Comparison of ENCODE assay signal across 34 cellular contexts in genomic region chr2:19373352-19373751, GRCh38. TPM values are rescaled to one million over a fixed set of nuclear protein-coding genes. Genes with fewer than 3 reads are reported as not detected.
"Had no signal": no experiment of that assay in that cellular context is flagged by ENCODE, and none has a peak within 500 bp of the region (broad histone marks: within the 10 kb centered on the region; RNA-seq: fewer than 3 reads in every experiment).

No MANE protein-coding gene starts in this region.

- H3K9me3 Mint-ChIP-seq: activated naive CD4-positive, alpha-beta T cell treated with anti-CD3 and anti-CD28 coated beads, Interleukin-2, amount 50 U/mL, for 24 hours; activated naive CD8-positive, alpha-beta T cell treated with anti-CD3 and anti-CD28 coated beads for 36 hours; activated naive CD8-positive, alpha-beta T cell treated with anti-CD3 and anti-CD28 coated beads, Interleukin-2, amount 50 U/mL, for 24 hours; activated T-helper 1 cell treated with anti-CD3 and anti-CD28 coated beads, Interleukin-12 subunit alpha, Interleukin-12 subunit beta, Interleukin-2, Interleukin-4 antibody, amounts not matched to agents 30 ng/mL and 10 ng/mL and 1 ng/mL, durations not matched to agents 14 hours and 24 hours and 36 hours; activated T-helper 2 cell treated with anti-CD3 and anti-CD28 coated beads, Interferon-gamma antibody, Interleukin-2, Interleukin-4, amounts not matched to agents 10 μg/mL and 5 μg/mL and 100 μg/mL, durations not matched to agents 14 hours and 24 hours and 36 hours; effector memory CD8-positive, alpha-beta T cell had no signal

- FAIRE-seq: colon had no signal

- H3K36me3 Mint-ChIP-seq: activated CD4-positive, alpha-beta memory T cell treated with anti-CD3 and anti-CD28 coated beads for 36 hours; activated CD8-positive, alpha-beta memory T cell treated with anti-CD3 and anti-CD28 coated beads, Interleukin-2, amount 10 ng/mL, durations not matched to agents 7 days and 5 days; activated naive CD4-positive, alpha-beta T cell treated with anti-CD3 and anti-CD28 coated beads, Interleukin-2, amount 50 U/mL, for 24 hours; activated naive CD8-positive, alpha-beta T cell treated with anti-CD3 and anti-CD28 coated beads for 36 hours had no signal

- H3K4me3 ChIP-seq: adrenal gland, body of pancreas, esophagus squamous epithelium, gastroesophageal sphincter, heart right ventricle had no signal

- H3K9me3 ChIP-seq: adrenal gland, body of pancreas, esophagus squamous epithelium, gastroesophageal sphincter had no signal

- DNase-seq: activated CD4-positive, alpha-beta memory T cell treated with anti-CD3 and anti-CD28 coated beads for 36 hours; activated CD4-positive, alpha-beta T cell treated with anti-CD3 and anti-CD28 coated beads for 1 hour; activated CD4-positive, alpha-beta T cell treated with anti-CD3 and anti-CD28 coated beads for 4 hours; activated CD4-positive, alpha-beta T cell treated with anti-CD3 and anti-CD28 coated beads, Interleukin-2, amount 50 U/mL, for 1 hour; activated CD8-positive, alpha-beta memory T cell treated with anti-CD3 and anti-CD28 coated beads, Interleukin-2, amount 10 ng/mL, durations not matched to agents 7 days and 5 days; activated CD8-positive, alpha-beta memory T cell treated with anti-CD3 and anti-CD28 coated beads, Interleukin-2, amount 50 U/mL, for 4 hours; activated CD8-positive, alpha-beta T cell treated with anti-CD3 and anti-CD28 coated beads, Interleukin-2, amount 10 ng/mL, durations not matched to agents 7 days and 5 days; activated effector memory CD4-positive, alpha-beta T cell treated with anti-CD3 and anti-CD28 coated beads, Interleukin-2, amount 50 U/mL, for 16 hours; activated naive CD4-positive, alpha-beta T cell treated with anti-CD3 and anti-CD28 coated beads for 36 hours; activated naive CD8-positive, alpha-beta T cell treated with anti-CD3 and anti-CD28 coated beads for 36 hours; activated naive CD8-positive, alpha-beta T cell treated with anti-CD3 and anti-CD28 coated beads, Interleukin-2, amount 50 U/mL, for 24 hours; activated T-cell treated with anti-CD3 and anti-CD28 coated beads, Interleukin-2, amount 50 U/mL, for 1 hour; activated T-cell treated with anti-CD3 and anti-CD28 coated beads, Interleukin-2, amount 50 U/mL, for 48 hours; adrenal gland; amygdala; aorta; body of pancreas; caudate nucleus; cortex of kidney; dermis blood vessel endothelial cell; effector CD4-positive, alpha-beta T cell; effector memory CD8-positive, alpha-beta T cell; erythroblast; esophagus squamous epithelium; foreskin melanocyte; heart right ventricle; T-helper 1 cell; T-helper 17 cell had no signal

- H3K4me1 ChIP-seq: adrenal gland, body of pancreas, esophagus squamous epithelium, gastroesophageal sphincter, heart right ventricle had no signal

- H3K4me1 Mint-ChIP-seq: activated CD8-positive, alpha-beta memory T cell treated with anti-CD3 and anti-CD28 coated beads, Interleukin-2, amount 10 ng/mL, durations not matched to agents 7 days and 5 days; activated naive CD4-positive, alpha-beta T cell treated with anti-CD3 and anti-CD28 coated beads, Interleukin-2, amount 50 U/mL, for 24 hours; activated naive CD8-positive, alpha-beta T cell treated with anti-CD3 and anti-CD28 coated beads for 36 hours; activated naive CD8-positive, alpha-beta T cell treated with anti-CD3 and anti-CD28 coated beads, Interleukin-2, amount 50 U/mL, for 24 hours; T-helper 17 cell had no signal

- H3K27me3 ChIP-seq: adrenal gland, body of pancreas, gastroesophageal sphincter had no signal

- H3K27ac Mint-ChIP-seq: activated CD4-positive, alpha-beta memory T cell treated with anti-CD3 and anti-CD28 coated beads for 36 hours; activated CD8-positive, alpha-beta memory T cell treated with anti-CD3 and anti-CD28 coated beads, Interleukin-2, amount 10 ng/mL, durations not matched to agents 7 days and 5 days; activated CD8-positive, alpha-beta T cell treated with anti-CD3 and anti-CD28 coated beads, Interleukin-2, amount 10 ng/mL, durations not matched to agents 7 days and 5 days; activated naive CD4-positive, alpha-beta T cell treated with anti-CD3 and anti-CD28 coated beads for 36 hours; activated naive CD4-positive, alpha-beta T cell treated with anti-CD3 and anti-CD28 coated beads, Interleukin-2, amount 50 U/mL, for 24 hours; activated naive CD8-positive, alpha-beta T cell treated with anti-CD3 and anti-CD28 coated beads for 36 hours; activated naive CD8-positive, alpha-beta T cell treated with anti-CD3 and anti-CD28 coated beads, Interleukin-2, amount 50 U/mL, for 24 hours; activated T-helper 1 cell treated with anti-CD3 and anti-CD28 coated beads, Interleukin-12 subunit alpha, Interleukin-12 subunit beta, Interleukin-2, Interleukin-4 antibody, amounts not matched to agents 30 ng/mL and 10 ng/mL and 1 ng/mL, durations not matched to agents 14 hours and 24 hours and 36 hours; activated T-helper 2 cell treated with anti-CD3 and anti-CD28 coated beads, Interferon-gamma antibody, Interleukin-2, Interleukin-4, amounts not matched to agents 10 μg/mL and 5 μg/mL and 100 μg/mL, durations not matched to agents 14 hours and 24 hours and 36 hours; effector memory CD8-positive, alpha-beta T cell; T-helper 17 cell had no signal

- H3K4me3 Mint-ChIP-seq: activated CD4-positive, alpha-beta memory T cell treated with anti-CD3 and anti-CD28 coated beads for 36 hours; activated CD8-positive, alpha-beta memory T cell treated with anti-CD3 and anti-CD28 coated beads, Interleukin-2, amount 10 ng/mL, durations not matched to agents 7 days and 5 days; activated CD8-positive, alpha-beta T cell treated with anti-CD3 and anti-CD28 coated beads, Interleukin-2, amount 10 ng/mL, durations not matched to agents 7 days and 5 days; activated naive CD4-positive, alpha-beta T cell treated with anti-CD3 and anti-CD28 coated beads for 36 hours; activated naive CD4-positive, alpha-beta T cell treated with anti-CD3 and anti-CD28 coated beads, Interleukin-2, amount 50 U/mL, for 24 hours; activated naive CD8-positive, alpha-beta T cell treated with anti-CD3 and anti-CD28 coated beads for 36 hours; activated naive CD8-positive, alpha-beta T cell treated with anti-CD3 and anti-CD28 coated beads, Interleukin-2, amount 50 U/mL, for 24 hours; activated T-helper 1 cell treated with anti-CD3 and anti-CD28 coated beads, Interleukin-12 subunit alpha, Interleukin-12 subunit beta, Interleukin-2, Interleukin-4 antibody, amounts not matched to agents 30 ng/mL and 10 ng/mL and 1 ng/mL, durations not matched to agents 14 hours and 24 hours and 36 hours; effector memory CD8-positive, alpha-beta T cell; T-helper 17 cell had no signal

- H3K27ac ChIP-seq: adrenal gland, body of pancreas, esophagus squamous epithelium, gastroesophageal sphincter, heart right ventricle had no signal

- H3K36me3 ChIP-seq: adrenal gland, esophagus squamous epithelium, gastroesophageal sphincter, heart right ventricle had no signal

RNA-seq across cellular contexts. Expression of gene OSR1, which starts 14.9 kb away (rescaled TPM):
- total RNA-seq: activated CD4-positive, alpha-beta memory T cell treated with anti-CD3 and anti-CD28 coated beads for 36 hours; activated CD8-positive, alpha-beta memory T cell treated with anti-CD3 and anti-CD28 coated beads for 36 hours; activated CD8-positive, alpha-beta memory T cell treated with anti-CD3 and anti-CD28 coated beads, Interleukin-2, amount 10 ng/mL, durations not matched to agents 7 days and 5 days; activated CD8-positive, alpha-beta T cell treated with anti-CD3 and anti-CD28 coated beads, Interleukin-2, amount 10 ng/mL, durations not matched to agents 7 days and 5 days; activated naive CD4-positive, alpha-beta T cell treated with anti-CD3 and anti-CD28 coated beads for 36 hours; activated naive CD8-positive, alpha-beta T cell treated with anti-CD3 and anti-CD28 coated beads for 36 hours; activated T-helper 1 cell treated with anti-CD3 and anti-CD28 coated beads, Interleukin-12 subunit alpha, Interleukin-12 subunit beta, Interleukin-2, Interleukin-4 antibody, amounts not matched to agents 30 ng/mL and 10 ng/mL and 1 ng/mL, durations not matched to agents 14 hours and 24 hours and 36 hours; activated T-helper 2 cell treated with anti-CD3 and anti-CD28 coated beads, Interferon-gamma antibody, Interleukin-2, Interleukin-4, amounts not matched to agents 10 μg/mL and 5 μg/mL and 100 μg/mL, durations not matched to agents 14 hours and 24 hours and 36 hours; T-helper 17 cell had no signal
